ENCODE assay signal across 16 cellular contexts in the genomic region with DNA sequence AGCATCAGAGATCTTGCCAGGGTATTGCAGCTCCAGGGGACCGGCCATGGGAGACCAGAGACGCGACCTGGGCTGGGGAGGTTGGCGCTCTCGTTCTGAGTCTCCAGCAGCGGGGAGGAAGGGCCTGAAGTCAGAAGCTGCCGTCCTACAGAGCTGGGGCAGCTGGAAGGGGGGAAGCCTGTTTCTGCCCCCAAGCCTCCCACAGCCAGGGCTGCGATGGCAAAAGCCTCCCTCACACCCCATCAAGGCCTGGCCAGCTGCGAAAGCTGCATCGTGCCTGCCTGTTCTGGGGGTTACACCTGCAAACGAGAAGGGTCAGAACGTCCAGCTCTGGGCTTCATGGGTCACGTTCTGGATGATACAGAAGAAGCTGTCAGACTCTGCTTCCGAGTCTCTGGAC. TPM values are rescaled to one million over a fixed set of nuclear protein-coding genes. Genes with fewer than 3 reads are reported as not detected.
DNase-seq lines count a peak whose midpoint lies in the region; ATAC-seq and TF ChIP-seq lines count a peak whose summit lies in the region.
"Had no signal": no experiment of that assay in that cellular context is flagged by ENCODE, and none has a peak within 500 bp of the region (broad histone marks: within the 10 kb centered on the region; RNA-seq: fewer than 3 reads in every experiment).

No MANE protein-coding gene starts in this region.

- no peak overlapping the region for H2AFZ ChIP-seq in IMR-90 (replicated peaks; ENCODE audit: low read length, poor library complexity)
- H2AFZ ChIP-seq in GM23248: no peak overlapping the region

- BruUV-seq in IMR-90 (replicated peaks; lab: Mats Ljungman, UMichigan): no TSS peak

- H3K56ac ChIP-seq in IMR-90 (ENCODE audit: extremely low read depth, insufficient read depth, low read length): no peak overlapping the region

- TF ChIP-seq CTCF in C4-2B (conservative IDR thresholded peaks at IDR 0.05): no peak
- no peak for TF ChIP-seq CTCF in IMR-90 (conservative IDR thresholded peaks at IDR 0.05; ENCODE audit: low read depth, low read length)
- no peak for TF ChIP-seq CTCF in progenitor cell of endocrine pancreas (IDR thresholded peaks at IDR 0.05; ENCODE audit: unreplicated experiment)
- no peak for TF ChIP-seq CTCF in upper lobe of right lung (IDR thresholded peaks at IDR 0.05)

- no peak for TF ChIP-seq RAD21 in IMR-90 (IDR thresholded peaks at IDR 0.05; ENCODE audit: low read length)

- no peaks in the 10 kb centered on the region for H3K9me3 ChIP-seq in IMR-90 (ENCODE audit: control insufficient read depth, insufficient read depth, low read length)
- H3K9me3 ChIP-seq in upper lobe of right lung: no peaks in the 10 kb centered on the region
- H3K9me3 ChIP-seq in GM23248 (ENCODE audit: low read depth): no peaks in the 10 kb centered on the region

- no peaks in the 10 kb centered on the region for H3K9me3 Mint-ChIP-seq in dendritic cell treated with granulocyte-macrophage colony-stimulating factor and Interleukin-4, amounts not matched to agents 40 ng/mL and 50 ng/mL, for 4 days
- H3K9me3 Mint-ChIP-seq in progenitor cell of endocrine pancreas (ENCODE audit: low read depth): no peaks in the 10 kb centered on the region
- H3K9me3 Mint-ChIP-seq: CD8-positive, alpha-beta memory T cell had no signal

- no peaks in the 10 kb centered on the region for H3K4me1 ChIP-seq in IMR-90 (ENCODE audit: control insufficient read depth, insufficient read depth, low read length)
- H3K4me1 ChIP-seq in upper lobe of right lung: no peaks in the 10 kb centered on the region
- no peaks in the 10 kb centered on the region for H3K4me1 ChIP-seq in GM23248 (ENCODE audit: insufficient read depth)
- H3K4me1 ChIP-seq: Caco-2 had no signal

- no peak overlapping the region for H4K5ac ChIP-seq in IMR-90 (ENCODE audit: low read depth, low read length)

- no peak overlapping the region for H3K18ac ChIP-seq in IMR-90 (ENCODE audit: low read depth, low read length)

- H3K4me2 ChIP-seq in IMR-90 (ENCODE audit: low read depth, low read length) (no peak overlapping the region), GM23248 (ENCODE audit: unreplicated experiment) (no peak overlapping the region)

- H3K36me3 ChIP-seq in IMR-90 (ENCODE audit: control insufficient read depth, insufficient read depth, low read length): peaks cover 65% of the 10 kb centered on the region
- H3K36me3 ChIP-seq in upper lobe of right lung: peaks cover 62% of the 10 kb centered on the region
- H3K36me3 ChIP-seq in GM23248 (ENCODE audit: low read depth): no peaks in the 10 kb centered on the region; the same call in 1 of the 2 replicates

- H3K79me1 ChIP-seq in IMR-90 (ENCODE audit: low read depth in 1 of 2, low read length in 2 of 2): peaks cover 16 to 53% of the 10 kb centered on the region in 2 experiments; a peak in 3 of 4 replicates

- H2AK5ac ChIP-seq in IMR-90 (ENCODE audit: low read depth, low read length): no peak overlapping the region

- peak overlapping the region; percentile 16 for H2AK9ac ChIP-seq in IMR-90 (replicated peaks; ENCODE audit: low read depth, low read length, poor library complexity)

- no peak overlapping the region for H4K91ac ChIP-seq in IMR-90 (ENCODE audit: insufficient read depth, low read depth, low read length)

- peaks cover 33% of the 10 kb centered on the region for H3K36me3 Mint-ChIP-seq in dendritic cell treated with granulocyte-macrophage colony-stimulating factor and Interleukin-4, amounts not matched to agents 40 ng/mL and 50 ng/mL, for 4 days (ENCODE audit: low read depth)
- H3K36me3 Mint-ChIP-seq in progenitor cell of endocrine pancreas (ENCODE audit: insufficient read depth): peaks cover 7% of the 10 kb centered on the region

- intact Hi-C loops in IMR-90 (cut with micrococcal nuclease) (no loop called here), upper lobe of right lung (cut with DNase I) (no loop called here)
- intact Hi-C loops in dendritic cell treated with granulocyte-macrophage colony-stimulating factor and Interleukin-4, amounts not matched to agents 40 ng/mL and 50 ng/mL, for 4 days (cut with micrococcal nuclease): no loop called here

- DNase-seq in IMR-90 (no peak), progenitor cell of endocrine pancreas (ENCODE audit: low spot score, unreplicated experiment) (no peak), OCI-M2 (lab: John Stamatoyannopoulos, UW; ENCODE audit: unreplicated experiment) (no peak), upper lobe of right lung (no peak), Kasumi-1 (lab: John Stamatoyannopoulos, UW) (no peak), GM23248 (no peak)
- DNase-seq: ACHN; Caco-2; CD8-positive, alpha-beta memory T cell; DMS53; GF-D8 had no signal

- no peaks in the 10 kb centered on the region for H3K9me2 ChIP-seq in GM23248 (ENCODE audit: insufficient read depth)

- no peak for TF ChIP-seq POLR2A in IMR-90 (IDR thresholded peaks at IDR 0.05; ENCODE audit: low read depth, low read length)

- no peaks in the 10 kb centered on the region for H3K27me3 Mint-ChIP-seq in dendritic cell treated with granulocyte-macrophage colony-stimulating factor and Interleukin-4, amounts not matched to agents 40 ng/mL and 50 ng/mL, for 4 days
- H3K27me3 Mint-ChIP-seq in progenitor cell of endocrine pancreas: no peaks in the 10 kb centered on the region
- H3K27me3 Mint-ChIP-seq: B cell; CD8-positive, alpha-beta memory T cell had no signal

- dilution Hi-C loops in IMR-90 (cut with HindIII; ENCODE audit: low sequenced_read_pairs, unreplicated experiment): no loop called here

- H3K4me1 Mint-ChIP-seq in dendritic cell treated with granulocyte-macrophage colony-stimulating factor and Interleukin-4, amounts not matched to agents 40 ng/mL and 50 ng/mL, for 4 days (ENCODE audit: low read depth): peaks cover 12% of the 10 kb centered on the region
- no peaks in the 10 kb centered on the region for H3K4me1 Mint-ChIP-seq in progenitor cell of endocrine pancreas (ENCODE audit: low read depth)

- ATAC-seq in IMR-90 (ENCODE audit: low read depth) (no peak), upper lobe of right lung (no peak)
- ATAC-seq: HCT116 had no signal

- H3K79me2 ChIP-seq in GM23248 (ENCODE audit: insufficient read depth): peaks cover 11% of the 10 kb centered on the region

- no peak overlapping the region for H3K4ac ChIP-seq in IMR-90 (ENCODE audit: low read depth, low read length)

- H3K27ac ChIP-seq in C4-2B (peak overlapping the region; percentile 23; the same call in 1 of the 2 replicates), IMR-90 (ENCODE audit: insufficient read depth, low read length) (no peak overlapping the region), upper lobe of right lung (no peak overlapping the region), GM23248 (no peak overlapping the region)
- H3K27ac ChIP-seq: HL-60 had no signal

- peaks cover 10% of the 10 kb centered on the region; the same call in 1 of the 2 replicates for H3F3A ChIP-seq in GM23248 (ENCODE audit: insufficient read depth)

- in situ Hi-C loops in IMR-90 (cut with MboI; ENCODE audit: low sequenced_read_pairs): no loop called here
- in situ Hi-C loops in GM23248 (cut with MboI): no loop called here

- H3K9ac ChIP-seq in IMR-90 (ENCODE audit: low read depth, low read length) (no peak overlapping the region), GM23248 (no peak overlapping the region)

- no peak overlapping the region for H3K4me3 ChIP-seq in IMR-90 (ENCODE audit: insufficient read depth, low read depth, low read length)
- H3K4me3 ChIP-seq in upper lobe of right lung: no peak overlapping the region
- H3K4me3 ChIP-seq in GM23248: no peak overlapping the region

- no peak overlapping the region for H3K14ac ChIP-seq in IMR-90 (replicated peaks; ENCODE audit: low read depth, low read length)

- POLR2A ChIA-PET in IMR-90 (lab: Charles Lee; ENCODE audit: unreplicated experiment): no interaction called here

- no peak overlapping the region for H2BK20ac ChIP-seq in IMR-90 (ENCODE audit: low read depth, low read length)

- peak overlapping the region; percentile 45 for H3K27ac Mint-ChIP-seq in dendritic cell treated with granulocyte-macrophage colony-stimulating factor and Interleukin-4, amounts not matched to agents 40 ng/mL and 50 ng/mL, for 4 days
- peak overlapping the region; percentile 31 for H3K27ac Mint-ChIP-seq in progenitor cell of endocrine pancreas
- H3K27ac Mint-ChIP-seq: B cell had no signal

- H3K27me3 ChIP-seq in IMR-90 (ENCODE audit: control insufficient read depth, insufficient read depth, low read length) (no peaks in the 10 kb centered on the region), upper lobe of right lung (no peaks in the 10 kb centered on the region), GM23248 (replicated peaks; ENCODE audit: insufficient read depth) (no peaks in the 10 kb centered on the region)

- H4K20me1 ChIP-seq in IMR-90 (ENCODE audit: insufficient read depth, low read length) (peaks cover 26% of the 10 kb centered on the region), GM23248 (ENCODE audit: insufficient read depth) (no peaks in the 10 kb centered on the region)

- H3K23ac ChIP-seq in IMR-90 (ENCODE audit: low read depth, low read length): no peak overlapping the region

- no peak overlapping the region for H2BK5ac ChIP-seq in IMR-90 (ENCODE audit: low read depth, low read length, poor library complexity, severe bottlenecking)

- H3K9me1 ChIP-seq in IMR-90 (ENCODE audit: insufficient read depth, low read length): peaks cover 3% of the 10 kb centered on the region

- H3K4me3 Mint-ChIP-seq in dendritic cell treated with granulocyte-macrophage colony-stimulating factor and Interleukin-4, amounts not matched to agents 40 ng/mL and 50 ng/mL, for 4 days: no peak overlapping the region
- no peak overlapping the region for H3K4me3 Mint-ChIP-seq in progenitor cell of endocrine pancreas (ENCODE audit: low read depth)
- H3K4me3 Mint-ChIP-seq: B cell; CD8-positive, alpha-beta memory T cell had no signal

- WGBS in IMR-90 (ENCODE audit: extremely low coverage in 2 of 2, insufficient read length in 1 of 2), 2 experiments: 93% methylated on average over 11 of the region's 14 CpGs; no CpG with 5 or more reads in 1 of the 2 experiments
- 87 to 88% methylated on average over 14 of the region's 14 CpGs for WGBS in GM23248 (ENCODE audit: low coverage in 1 of 2, low lambda C conversion rate in 2 of 2, missing lambda C conversion rate in 2 of 2), 2 experiments

- no peak overlapping the region for H4K8ac ChIP-seq in IMR-90 (ENCODE audit: low read depth in 2 of 2, low read length in 2 of 2)

- CTCF ChIA-PET in IMR-90 (lab: Yijun Ruan, JAX): no interaction called here

- H2BK15ac ChIP-seq in IMR-90 (ENCODE audit: low read depth, low read length): no peak overlapping the region

- no peak overlapping the region for H2BK120ac ChIP-seq in IMR-90 (ENCODE audit: low read depth, low read length)

RNA-seq across cellular contexts. Expression of a gene that starts 26.1 kb away (rescaled TPM):
- total RNA-seq in IMR-90 (2012; rRNA removed) (15.6 and 17.0 TPM in 2 replicates), progenitor cell of endocrine pancreas (153 and 157 TPM in 2 replicates), upper lobe of right lung (77.3 TPM)
- polyA plus RNA-seq in IMR-90 (2012; rRNA removed) (69.1 and 73.0 TPM in 2 replicates), GM23248 (2016; fragmentation: Nextera tagmentation; extraction: Ambion mirVana) (9.1 and 10.0 TPM in 2 replicates)
- polyA plus RNA-seq in IMR-90 (2012; cell fraction: cytosol; rRNA removed): 25.0 and 27.7 TPM in 2 replicates
- polyA plus RNA-seq in IMR-90 (2012; cell fraction: nucleus; rRNA removed; ENCODE audit: low replicate concordance): 694 and 1,175 TPM in 2 replicates
- 28.3 and 58.9 TPM in 2 replicates for total RNA-seq in GM23248 (2014; rRNA removed; shearing (Covaris generic))

RNA-seq across cellular contexts. Expression of a gene that starts 39.3 kb away (rescaled TPM):
- total RNA-seq in IMR-90 (2012; rRNA removed) (12.7 and 15.3 TPM in 2 replicates), progenitor cell of endocrine pancreas (34.4 and 35.3 TPM in 2 replicates), upper lobe of right lung (67.2 TPM)
- polyA plus RNA-seq in IMR-90 (2012; rRNA removed) (41.2 and 61.6 TPM in 2 replicates), GM23248 (2016; fragmentation: Nextera tagmentation; extraction: Ambion mirVana) (50.8 and 55.4 TPM in 2 replicates)
- 33.9 and 84.6 TPM in 2 replicates for polyA plus RNA-seq in IMR-90 (2012; cell fraction: cytosol; rRNA removed)
- polyA plus RNA-seq in IMR-90 (2012; cell fraction: nucleus; rRNA removed; ENCODE audit: low replicate concordance): 163 and 393 TPM in 2 replicates
- 45.3 and 57.7 TPM in 2 replicates for total RNA-seq in GM23248 (2014; rRNA removed; shearing (Covaris generic))

RNA-seq across cellular contexts. Expression of a gene that starts 40.5 kb away (rescaled TPM):
- total RNA-seq in IMR-90 (2012; rRNA removed) (1.3 and 1.4 TPM in 2 replicates), progenitor cell of endocrine pancreas (50.6 and 53.4 TPM in 2 replicates), upper lobe of right lung (19.2 TPM)
- polyA plus RNA-seq in IMR-90 (2012; rRNA removed) (9.6 and 11.1 TPM in 2 replicates), GM23248 (2016; fragmentation: Nextera tagmentation; extraction: Ambion mirVana) (3.1 and 3.9 TPM in 2 replicates)
- 2.9 and 4.0 TPM in 2 replicates for polyA plus RNA-seq in IMR-90 (2012; cell fraction: cytosol; rRNA removed)
- polyA plus RNA-seq in IMR-90 (2012; cell fraction: nucleus; rRNA removed; ENCODE audit: low replicate concordance): 68.1 and 156 TPM in 2 replicates
- total RNA-seq in GM23248 (2014; rRNA removed; shearing (Covaris generic)): 9.3 and 12.3 TPM in 2 replicates

RNA-seq across cellular contexts. Expression of a gene that starts 40.9 kb away (rescaled TPM):
- 68.5 and 73.3 TPM in 2 replicates for total RNA-seq in IMR-90 (2012; rRNA removed)
- polyA plus RNA-seq in IMR-90 (2012; rRNA removed): 80.4 and 87.2 TPM in 2 replicates
- 85.4 and 140 TPM in 2 replicates for polyA plus RNA-seq in IMR-90 (2012; cell fraction: cytosol; rRNA removed)
- 69.2 and 93.1 TPM in 2 replicates for polyA plus RNA-seq in IMR-90 (2012; cell fraction: nucleus; rRNA removed; ENCODE audit: low replicate concordance)
- total RNA-seq in progenitor cell of endocrine pancreas: 77.2 and 84.6 TPM in 2 replicates
- 62.7 TPM for total RNA-seq in upper lobe of right lung
- 96.5 and 99.4 TPM in 2 replicates for total RNA-seq in GM23248 (2014; rRNA removed; shearing (Covaris generic))
- polyA plus RNA-seq in GM23248 (2016; fragmentation: Nextera tagmentation; extraction: Ambion mirVana): 113 and 119 TPM in 2 replicates

RNA-seq across cellular contexts. Expression of a gene that starts 50.3 kb away (rescaled TPM):
- 9.1 and 10.6 TPM in 2 replicates for total RNA-seq in IMR-90 (2012; rRNA removed)
- polyA plus RNA-seq in IMR-90 (2012; rRNA removed): 30.8 and 34.0 TPM in 2 replicates
- 24.8 and 37.1 TPM in 2 replicates for polyA plus RNA-seq in IMR-90 (2012; cell fraction: cytosol; rRNA removed)
- polyA plus RNA-seq in IMR-90 (2012; cell fraction: nucleus; rRNA removed; ENCODE audit: low replicate concordance): 165 and 400 TPM in 2 replicates
- 47.8 and 50.2 TPM in 2 replicates for total RNA-seq in progenitor cell of endocrine pancreas
- total RNA-seq in upper lobe of right lung: 43.0 TPM
- total RNA-seq in GM23248 (2014; rRNA removed; shearing (Covaris generic)): 35.3 and 50.2 TPM in 2 replicates
- 35.1 and 35.6 TPM in 2 replicates for polyA plus RNA-seq in GM23248 (2016; fragmentation: Nextera tagmentation; extraction: Ambion mirVana)
